9 cellular contexts compared by ENCODE assay signal in genomic region chr6:166950443-166950821, GRCh38. TPM values are rescaled to one million over a fixed set of nuclear protein-coding genes. Genes with fewer than 3 reads are reported as not detected.
DNase-seq lines count a peak whose midpoint lies in the region; ATAC-seq, FAIRE-seq and TF ChIP-seq lines count a peak whose summit lies in the region.
"Had no signal": no experiment of that assay in that cellular context is flagged by ENCODE, and none has a peak within 500 bp of the region (broad histone marks: within the 10 kb centered on the region; RNA-seq: fewer than 3 reads in every experiment).

No MANE protein-coding gene starts in this region.

- CTCF ChIA-PET in OCI-LY7 (lab: Charles Lee; ENCODE audit: unreplicated experiment) (interaction anchor here (0.7 kb wide), 1 partner anchor 10 kb away, joined by 4 read pairs; no protein-coding TSS in a partner anchor), HepG2 (lab: Yijun Ruan, JAX; ENCODE audit: low intra/inter-chr PET ratio, low total read pairs) (interaction anchor here (2.0 kb wide), 1 partner anchor 164 kb away, joined by 15 read pairs; no protein-coding TSS in a partner anchor)

- no peak for TF ChIP-seq RAD21 in HepG2 (CRISPR knock-in tag; IDR thresholded peaks at IDR 0.05)

- no peaks in the 10 kb centered on the region for H3K9me2 ChIP-seq in OCI-LY7 (ENCODE audit: insufficient read depth, low read length)

- BruUV-seq in OCI-LY7 (replicated peaks; lab: Mats Ljungman, UMichigan): no TSS peak
- no TSS peak for BruUV-seq in HepG2 (replicated peaks; lab: Mats Ljungman, UMichigan)

- intact Hi-C loops in OCI-LY7 (cut with micrococcal nuclease; ENCODE audit: unreplicated experiment): loop anchor here (2.0 to 10.0 kb wide), 5 partner anchors 38 to 606 kb away; partner anchors contain the start of gene SFT2D1
- intact Hi-C loops in HepG2 (cut with micrococcal nuclease; ENCODE audit: unreplicated experiment): no loop called here

- H3K4me2 ChIP-seq in OCI-LY7 (ENCODE audit: low read length) (peak overlapping the region; percentile 96), HepG2 (ENCODE audit: low read depth, low read length) (no peak overlapping the region)

- no peaks in the 10 kb centered on the region for H3K27me3 ChIP-seq in HepG2 (ENCODE audit: control insufficient read depth in 1 of 2, insufficient read depth in 2 of 2, low read length in 2 of 2)

- H3K79me2 ChIP-seq in OCI-LY7 (ENCODE audit: insufficient read depth, low read depth, low read length) (peaks cover 39% of the 10 kb centered on the region; the same call in 1 of the 2 replicates), HepG2 (ENCODE audit: insufficient read depth, low read length) (peaks cover 47% of the 10 kb centered on the region)

- FAIRE-seq in HepG2 (lab: Jason Lieb, UNC) (no peak), RCC 7860 (lab: Jason Lieb, UNC) (no peak)

- peak; percentile 66 for DNase-seq in OCI-LY7 (ENCODE audit: low spot score)
- no peak for DNase-seq in HepG2 (ENCODE audit: low spot score)
- DNase-seq in RCC 7860 (ENCODE audit: low spot score): no peak
- no peak for DNase-seq in KBM-7
- DNase-seq in cerebellum (ENCODE audit: low spot score): no peak
- no peak for DNase-seq in NCI-H1930 (lab: John Stamatoyannopoulos, UW)

- 97% methylated on average over 10 of the region's 10 CpGs for WGBS in HepG2 (ENCODE audit: low lambda C conversion rate)

- H3K36me3 ChIP-seq in OCI-LY7 (ENCODE audit: insufficient read depth, low read length) (peaks cover 51% of the 10 kb centered on the region), HepG2 (replicated peaks in 1 of 2; ENCODE audit: control insufficient read depth in 1 of 2, insufficient read depth in 2 of 2, low read length in 2 of 2) (peaks cover 33 to 78% of the 10 kb centered on the region in 2 experiments)

- H4K20me1 ChIP-seq in OCI-LY7 (ENCODE audit: insufficient read depth, low read length): no peaks in the 10 kb centered on the region
- peaks cover 82% of the 10 kb centered on the region for H4K20me1 ChIP-seq in HepG2 (ENCODE audit: insufficient read depth, low read length)

- peaks cover 60% of the 10 kb centered on the region for H3K4me1 ChIP-seq in OCI-LY7 (ENCODE audit: insufficient read depth, low read length, poor library complexity, severe bottlenecking)
- peaks cover 64% of the 10 kb centered on the region for H3K4me1 ChIP-seq in HepG2 (ENCODE audit: insufficient read depth, low read length)

- no peak for TF ChIP-seq EP300 in HepG2 (IDR thresholded peaks at IDR 0.05; ENCODE audit: low read depth in 2 of 2, low read length in 2 of 2)
- no peak for TF ChIP-seq EP300 in HepG2 (CRISPR knock-in tag; IDR thresholded peaks at IDR 0.05; ENCODE audit: borderline replicate concordance)

- H3K27ac ChIP-seq in OCI-LY7 (ENCODE audit: low read depth, low read length, poor library complexity, severe bottlenecking): peak overlapping the region; percentile 87
- H3K27ac ChIP-seq in HepG2 (ENCODE audit: extremely low read length, insufficient read depth, low read length): no peak overlapping the region
- H3K27ac ChIP-seq: SK-N-MC had no signal

- H3K9me3 ChIP-seq in OCI-LY7 (ENCODE audit: low read length) (no peaks in the 10 kb centered on the region), HepG2 (ENCODE audit: low read length) (no peaks in the 10 kb centered on the region)

- in situ Hi-C loops in HepG2 (cut with HindIII; ENCODE audit: extremely low pct_ligation_motif_present, low pct_unique_long_range_greater_than_20kb): no loop called here
- in situ Hi-C loops in KBM-7 (cut with MboI; ENCODE audit: low pct_unique_long_range_greater_than_20kb, low sequenced_read_pairs): no loop called here

- POLR2A ChIA-PET in OCI-LY7 (lab: Charles Lee): interaction anchor here (0.6 to 0.8 kb wide), 2 partner anchors 9 to 743 kb away, joined by 3 read pairs; no protein-coding TSS in a partner anchor
- POLR2A ChIA-PET in HepG2 (lab: Yijun Ruan, JAX): interaction anchor here (1.1 kb wide), 1 partner anchor 49 kb away, joined by 3 read pairs; no protein-coding TSS in a partner anchor

- H3K4me3 ChIP-seq in OCI-LY7 (ENCODE audit: low read depth, low read length, poor library complexity, severe bottlenecking) (peak overlapping the region; percentile 64), HepG2 (replicated peaks in 1 of 3; ENCODE audit: insufficient read depth in 1 of 3, low read depth in 2 of 3, low read length in 3 of 3) (no peak overlapping the region)

- H3K9ac ChIP-seq in HepG2 (ENCODE audit: insufficient read depth, low read depth, low read length): no peak overlapping the region

- ATAC-seq in GM18868 (IDR thresholded peaks at IDR 0.05; ENCODE audit: unreplicated experiment) (peak; percentile 42), HG02610 (IDR thresholded peaks at IDR 0.05; ENCODE audit: unreplicated experiment) (peak; percentile 29), HepG2 (no peak)

- H2AFZ ChIP-seq in OCI-LY7 (ENCODE audit: low read length) (no peak overlapping the region; the same call in 1 of the 2 replicates), HepG2 (ENCODE audit: low read length) (no peak overlapping the region)

- no peak for TF ChIP-seq POLR2A in HepG2 (IDR thresholded peaks at IDR 0.05; ENCODE audit: insufficient read depth in 1 of 2, low read depth in 2 of 2, low read length in 2 of 2)

- TF ChIP-seq CTCF in OCI-LY7 (conservative IDR thresholded peaks at IDR 0.05; ENCODE audit: low read length) (no peak), HepG2 (CRISPR knock-in tag; IDR thresholded peaks at IDR 0.05) (no peak)

TF ChIP-seq in HepG2, 621 proteins besides CTCF, POLR2A, EP300 and RAD21 (continues in another document):
- TF ChIP-seq TFE3 (CRISPR knock-in tag; IDR thresholded peaks at IDR 0.05): no peak

RNA-seq across cellular contexts. Expression of gene RNASET2, which starts 5.9 kb away (rescaled TPM):
- 71.7 and 87.1 TPM in 2 replicates for total RNA-seq in OCI-LY7 (2014; rRNA removed; shearing (Covaris generic))
- total RNA-seq in OCI-LY7 (2022) (73.0 and 105 TPM in 2 replicates), HepG2 (2016; rRNA removed; fragmentation: Illumina TruSeq; extraction: Trizol) (22.4 and 44.6 TPM in 2 replicates), cerebellum (15.4 TPM)
- 26.9 and 41.2 TPM in 2 replicates for total RNA-seq in HepG2 (2016; cell fraction: cytosol; rRNA removed; fragmentation: Illumina TruSeq; extraction: Trizol; ENCODE audit: low read depth)
- 25.4 and 45.4 TPM in 2 replicates for total RNA-seq in HepG2 (2016; cell fraction: insoluble cytoplasmic fraction; rRNA removed; fragmentation: Illumina TruSeq; extraction: Trizol)
- 24.1 and 38.2 TPM in 2 replicates for total RNA-seq in HepG2 (2016; cell fraction: membrane; rRNA removed; fragmentation: Illumina TruSeq; extraction: Trizol)
- total RNA-seq in HepG2 (2016; cell fraction: nucleus; rRNA removed; fragmentation: Illumina TruSeq; extraction: Trizol): 30.2 and 32.0 TPM in 2 replicates
- 597 and 696 TPM in 2 replicates for polyA plus RNA-seq in HepG2 (2011; rRNA removed)
- 456 and 545 TPM in 2 replicates for polyA plus RNA-seq in HepG2 (2011; cell fraction: cytosol; rRNA removed)
- polyA plus RNA-seq in HepG2 (2011; cell fraction: nucleus; rRNA removed): 515 and 552 TPM in 2 replicates
- polyA plus RNA-seq in HepG2 (2012): 446 and 587 TPM in 2 replicates
- 21.3 and 41.6 TPM in 2 replicates for polyA plus RNA-seq in HepG2 (2016; cell fraction: cytosol; fragmentation: Illumina TruSeq; extraction: Trizol; ENCODE audit: low read depth)
- polyA plus RNA-seq in HepG2 (2016; cell fraction: insoluble cytoplasmic fraction; fragmentation: Illumina TruSeq; extraction: Trizol; ENCODE audit: low read depth): 26.6 and 27.0 TPM in 2 replicates
- 23.6 and 34.9 TPM in 2 replicates for polyA plus RNA-seq in HepG2 (2016; cell fraction: membrane; fragmentation: Illumina TruSeq; extraction: Trizol; ENCODE audit: low read depth)
- polyA plus RNA-seq in HepG2 (2016; cell fraction: nucleus; fragmentation: Illumina TruSeq; extraction: Trizol; ENCODE audit: insufficient read depth, low read depth): 68.7 and 69.0 TPM in 2 replicates
- 4.7 and 104 TPM in 2 replicates for polyA minus RNA-seq in HepG2 (2011; rRNA and poly(A)+ RNA removed; ENCODE audit: low replicate concordance)
- 149 and 185 TPM in 2 replicates for polyA minus RNA-seq in HepG2 (2011; cell fraction: cytosol; rRNA and poly(A)+ RNA removed)
- 159 and 184 TPM in 2 replicates for polyA minus RNA-seq in HepG2 (2011; cell fraction: nucleus; rRNA and poly(A)+ RNA removed)

RNA-seq across cellular contexts. Expression of gene CEP43, which starts 48.8 kb away (rescaled TPM):
- 41.2 and 48.1 TPM in 2 replicates for total RNA-seq in OCI-LY7 (2014; rRNA removed; shearing (Covaris generic))
- total RNA-seq in OCI-LY7 (2022) (34.3 and 40.4 TPM in 2 replicates), HepG2 (2016; rRNA removed; fragmentation: Illumina TruSeq; extraction: Trizol) (73.9 and 88.4 TPM in 2 replicates), cerebellum (36.0 TPM)
- total RNA-seq in HepG2 (2016; cell fraction: cytosol; rRNA removed; fragmentation: Illumina TruSeq; extraction: Trizol; ENCODE audit: low read depth): 84.7 and 89.7 TPM in 2 replicates
- total RNA-seq in HepG2 (2016; cell fraction: insoluble cytoplasmic fraction; rRNA removed; fragmentation: Illumina TruSeq; extraction: Trizol): 68.4 and 95.5 TPM in 2 replicates
- total RNA-seq in HepG2 (2016; cell fraction: membrane; rRNA removed; fragmentation: Illumina TruSeq; extraction: Trizol): 46.9 and 49.2 TPM in 2 replicates
- total RNA-seq in HepG2 (2016; cell fraction: nucleus; rRNA removed; fragmentation: Illumina TruSeq; extraction: Trizol): 62.5 and 63.7 TPM in 2 replicates
- polyA plus RNA-seq in HepG2 (2011; rRNA removed): 20.7 and 29.3 TPM in 2 replicates
- 8.6 and 10.8 TPM in 2 replicates for polyA plus RNA-seq in HepG2 (2011; cell fraction: cytosol; rRNA removed)
- polyA plus RNA-seq in HepG2 (2011; cell fraction: nucleus; rRNA removed): 39.4 and 43.9 TPM in 2 replicates
- 15.0 and 26.1 TPM in 2 replicates for polyA plus RNA-seq in HepG2 (2012)
- polyA plus RNA-seq in HepG2 (2016; cell fraction: cytosol; fragmentation: Illumina TruSeq; extraction: Trizol; ENCODE audit: low read depth): 15.3 and 16.0 TPM in 2 replicates
- polyA plus RNA-seq in HepG2 (2016; cell fraction: insoluble cytoplasmic fraction; fragmentation: Illumina TruSeq; extraction: Trizol; ENCODE audit: low read depth): 90.9 and 96.9 TPM in 2 replicates
- polyA plus RNA-seq in HepG2 (2016; cell fraction: membrane; fragmentation: Illumina TruSeq; extraction: Trizol; ENCODE audit: low read depth): 23.9 and 25.0 TPM in 2 replicates
- 111 and 119 TPM in 2 replicates for polyA plus RNA-seq in HepG2 (2016; cell fraction: nucleus; fragmentation: Illumina TruSeq; extraction: Trizol; ENCODE audit: insufficient read depth, low read depth)
- 4.7 and 5.1 TPM in 2 replicates for polyA minus RNA-seq in HepG2 (2011; rRNA and poly(A)+ RNA removed; ENCODE audit: low replicate concordance)
- polyA minus RNA-seq in HepG2 (2011; cell fraction: cytosol; rRNA and poly(A)+ RNA removed): 15.3 and 20.4 TPM in 2 replicates
- 42.8 and 56.1 TPM in 2 replicates for polyA minus RNA-seq in HepG2 (2011; cell fraction: nucleus; rRNA and poly(A)+ RNA removed)
